Comparison of ENCODE assay signal across 2 cellular contexts in the genomic region with DNA sequence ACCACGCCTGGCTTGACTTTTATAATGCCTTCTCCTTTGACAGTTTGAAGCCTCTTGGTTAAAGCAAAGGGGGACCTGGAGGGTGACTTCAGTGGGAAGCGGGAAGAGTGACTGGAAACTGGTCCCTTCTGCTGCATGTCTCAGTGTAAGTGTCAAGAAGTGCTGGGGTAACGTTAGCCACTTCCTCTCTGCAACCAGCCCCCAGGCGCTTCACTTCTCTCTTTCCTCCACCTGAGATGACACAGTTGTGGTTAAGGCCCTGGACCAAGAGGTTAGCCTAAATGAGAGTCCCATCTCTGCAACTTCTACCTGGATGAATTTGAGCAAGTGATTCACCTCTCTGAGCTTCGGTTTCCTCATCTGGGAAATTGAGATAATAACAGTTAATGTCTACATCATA.
TF ChIP-seq lines count a peak whose summit lies in the region.

No MANE protein-coding gene starts in this region.

TF ChIP-seq in GM12891, 5 proteins besides CTCF, POLR2A, EP300 and RAD21:
- TF ChIP-seq PAX5 (IDR thresholded peaks at IDR 0.05; ENCODE audit: insufficient read depth, low read length, severe bottlenecking) (no peak), SPI1 (IDR thresholded peaks at IDR 0.05; ENCODE audit: low read depth, low read length) (peak; percentile 95)

TF ChIP-seq in K562, 482 proteins besides CTCF, POLR2A, EP300 and RAD21:
- peak; percentile 58; the same call in 1 of the 2 replicates for TF ChIP-seq SPI1 (IDR thresholded peaks at IDR 0.05; ENCODE audit: borderline replicate concordance, low read depth, low read length)
- no peak for TF ChIP-seq TRIM24 (IDR thresholded peaks at IDR 0.05)
